Comparison of ENCODE assay signal across 8 cellular contexts in genomic region chr1:236063919-236064673, GRCh38. TPM values are rescaled to one million over a fixed set of nuclear protein-coding genes. Genes with fewer than 3 reads are reported as not detected.
DNase-seq lines count a peak whose midpoint lies in the region; ATAC-seq, FAIRE-seq and TF ChIP-seq lines count a peak whose summit lies in the region.

No MANE protein-coding gene starts in this region.

- TF ChIP-seq CTCF in RWPE2 (IDR thresholded peaks at IDR 0.05; ENCODE audit: poor library complexity, severe bottlenecking) (no peak), left lung (IDR thresholded peaks at IDR 0.05) (no peak)

- H3K27ac ChIP-seq in RWPE2 (ENCODE audit: poor library complexity, severe bottlenecking) (peak overlapping the region; percentile 27), left lung (peak overlapping the region; percentile 82 to 85)

- H3K27me3 ChIP-seq in RWPE2 (ENCODE audit: insufficient read depth, poor library complexity, severe bottlenecking) (no peaks in the 10 kb centered on the region), left lung (peaks cover 12 to 47% of the 10 kb centered on the region in 2 donors)

- FAIRE-seq in GM19239 (lab: Jason Lieb, UNC) = peak; percentile 4

- H3K4me3 ChIP-seq in RWPE2 (ENCODE audit: severe bottlenecking) = peak overlapping the region; percentile 62
- H3K4me3 ChIP-seq in left lung = peak overlapping the region; percentile 65 to 68

- peak; percentile 57 for ATAC-seq in RWPE2 (ENCODE audit: low read depth)
- peak; percentile 30 for ATAC-seq in left lung
- ATAC-seq in stimulated activated naive CD8-positive, alpha-beta T cell treated with anti-CD3 and anti-CD28 coated beads, Interleukin-15, amount 100 ng/mL, for 72 hours = no peak
- no peak for ATAC-seq in HG03460 (IDR thresholded peaks at IDR 0.05; ENCODE audit: unreplicated experiment)

- DNase-seq in AG08396 (ENCODE audit: low spot score) (peak; percentile 75), GM19239 (ENCODE audit: insufficient read length, low spot score) (peak; percentile 27), RWPE2 (ENCODE audit: low spot score) (no peak), left lung (peak; percentile 41 to 83), NCI-H446 treated with DMSO at 0.1 percent for 48 hours (lab: John Stamatoyannopoulos, UW) (no peak)
- peak; percentile 19 to 21 for DNase-seq in stimulated activated naive CD8-positive, alpha-beta T cell treated with anti-CD3 and anti-CD28 coated beads, Interleukin-15, amount 100 ng/mL, for 72 hours

- no peaks in the 10 kb centered on the region for H3K9me3 ChIP-seq in RWPE2 (ENCODE audit: severe bottlenecking)
- H3K9me3 ChIP-seq in left lung = no peaks in the 10 kb centered on the region

- H3K4me1 ChIP-seq in RWPE2 (ENCODE audit: insufficient read depth, poor library complexity, severe bottlenecking) (no peaks in the 10 kb centered on the region), left lung (peaks cover 0 to 35% of the 10 kb centered on the region in 2 donors)

- H3K27me3 Mint-ChIP-seq in dendritic cell treated with granulocyte-macrophage colony-stimulating factor and Interleukin-4, amounts not matched to agents 40 ng/mL and 50 ng/mL, for 4 days = peaks cover 42% of the 10 kb centered on the region
- H3K27me3 Mint-ChIP-seq in stimulated activated naive CD8-positive, alpha-beta T cell treated with anti-CD3 and anti-CD28 coated beads, Interleukin-15, amount 100 ng/mL, for 72 hours = peaks cover 73% of the 10 kb centered on the region

- H3K4me3 Mint-ChIP-seq in dendritic cell treated with granulocyte-macrophage colony-stimulating factor and Interleukin-4, amounts not matched to agents 40 ng/mL and 50 ng/mL, for 4 days = peak overlapping the region; percentile 78
- H3K4me3 Mint-ChIP-seq in stimulated activated naive CD8-positive, alpha-beta T cell treated with anti-CD3 and anti-CD28 coated beads, Interleukin-15, amount 100 ng/mL, for 72 hours = peak overlapping the region; percentile 39 to 63

- H3K9me3 Mint-ChIP-seq in dendritic cell treated with granulocyte-macrophage colony-stimulating factor and Interleukin-4, amounts not matched to agents 40 ng/mL and 50 ng/mL, for 4 days = no peaks in the 10 kb centered on the region
- no peaks in the 10 kb centered on the region for H3K9me3 Mint-ChIP-seq in stimulated activated naive CD8-positive, alpha-beta T cell treated with anti-CD3 and anti-CD28 coated beads, Interleukin-15, amount 100 ng/mL, for 72 hours

- peak overlapping the region; percentile 84 for H3K27ac Mint-ChIP-seq in dendritic cell treated with granulocyte-macrophage colony-stimulating factor and Interleukin-4, amounts not matched to agents 40 ng/mL and 50 ng/mL, for 4 days
- H3K27ac Mint-ChIP-seq in stimulated activated naive CD8-positive, alpha-beta T cell treated with anti-CD3 and anti-CD28 coated beads, Interleukin-15, amount 100 ng/mL, for 72 hours = no peak overlapping the region

- peaks cover 31% of the 10 kb centered on the region for H3K4me1 Mint-ChIP-seq in dendritic cell treated with granulocyte-macrophage colony-stimulating factor and Interleukin-4, amounts not matched to agents 40 ng/mL and 50 ng/mL, for 4 days (ENCODE audit: low read depth)
- peaks cover 21% of the 10 kb centered on the region for H3K4me1 Mint-ChIP-seq in stimulated activated naive CD8-positive, alpha-beta T cell treated with anti-CD3 and anti-CD28 coated beads, Interleukin-15, amount 100 ng/mL, for 72 hours

- no peaks in the 10 kb centered on the region for H3K36me3 Mint-ChIP-seq in dendritic cell treated with granulocyte-macrophage colony-stimulating factor and Interleukin-4, amounts not matched to agents 40 ng/mL and 50 ng/mL, for 4 days (ENCODE audit: low read depth)

- intact Hi-C loops in dendritic cell treated with granulocyte-macrophage colony-stimulating factor and Interleukin-4, amounts not matched to agents 40 ng/mL and 50 ng/mL, for 4 days (cut with micrococcal nuclease) = no loop called here
- intact Hi-C loops in left lung (cut with DNase I) = no loop called here

- H3K36me3 ChIP-seq in RWPE2 (ENCODE audit: low read depth) (no peaks in the 10 kb centered on the region), left lung (no peaks in the 10 kb centered on the region)

RNA-seq across cellular contexts. Expression of gene NID1, which starts 0.8 kb away (rescaled TPM):
- total RNA-seq in left lung = 10 to 100 TPM; 55.4 to 77.4 TPM

Comparison
In these comparisons a context has a peak if more than half of its experiments do, and no peak if none do; other contexts are left out.
1. DNase-seq: peak in AG08396 (single experiment), GM19239 (single experiment), left lung (2 of 2) and stimulated activated naive CD8-positive, alpha-beta T cell treated with anti-CD3 and anti-CD28 coated beads, Interleukin-15, amount 100 ng/mL, for 72 hours (2 of 2); none in RWPE2 (single experiment) and NCI-H446 treated with DMSO at 0.1 percent for 48 hours (single experiment).
2. ATAC-seq: peak in RWPE2 (single experiment) and left lung (single experiment); none in stimulated activated naive CD8-positive, alpha-beta T cell treated with anti-CD3 and anti-CD28 coated beads, Interleukin-15, amount 100 ng/mL, for 72 hours (single experiment) and HG03460 (single experiment).